ENCODE assay signal across 4 cellular contexts in genomic region chr2:239638376-239638775, GRCh38.
"Had no signal": no experiment of that assay in that cellular context is flagged by ENCODE, and none has a peak within 500 bp of the region (broad histone marks: within the 10 kb centered on the region; RNA-seq: fewer than 3 reads in every experiment).

No MANE protein-coding gene starts in this region.

- H3K4me3 Mint-ChIP-seq: GM23338, H9 had no signal

- H3K27ac Mint-ChIP-seq: GM23338, H9 had no signal

- ATAC-seq: GM23338 had no signal

- DNase-seq: H9, HCEC 1CT, IMR-90 had no signal
